In the genomic region with DNA sequence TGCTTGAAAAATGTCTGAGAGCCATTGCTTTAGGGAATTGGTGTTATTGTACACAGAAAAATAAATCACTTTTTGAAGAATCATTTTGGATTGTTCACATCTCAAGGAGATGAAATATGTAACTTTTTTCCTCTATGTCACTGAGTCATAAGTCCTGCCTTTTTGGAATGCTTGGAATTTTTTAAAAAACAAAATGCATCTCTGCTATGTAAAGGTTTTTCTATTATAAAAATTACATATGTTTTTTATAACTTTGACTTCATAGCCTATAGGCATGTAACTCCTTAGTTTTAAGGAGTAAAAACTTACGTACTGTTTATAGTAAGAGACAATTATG, we compare ENCODE assay signal across 23 cellular contexts. TPM values are rescaled to one million over a fixed set of nuclear protein-coding genes. Genes with fewer than 3 reads are reported as not detected.
A peak's percentile ranks its signal among the peaks of the same experiment; 100 is the strongest.
DNase-seq lines count a peak whose midpoint lies in the region; ATAC-seq, FAIRE-seq and TF ChIP-seq lines count a peak whose summit lies in the region.
"Had no signal": no experiment of that assay in that cellular context is flagged by ENCODE, and none has a peak within 500 bp of the region (broad histone marks: within the 10 kb centered on the region; RNA-seq: fewer than 3 reads in every experiment).

No MANE protein-coding gene starts in this region.

- H3K27me3 Mint-ChIP-seq in H9 (ENCODE audit: low read depth): no peaks in the 10 kb centered on the region
- no peaks in the 10 kb centered on the region for H3K27me3 Mint-ChIP-seq in endodermal cell (ENCODE audit: insufficient read depth)
- no peaks in the 10 kb centered on the region for H3K27me3 Mint-ChIP-seq in CD4-positive, alpha-beta memory T cell
- H3K27me3 Mint-ChIP-seq: stimulated activated naive CD8-positive, alpha-beta T cell treated with anti-CD3 and anti-CD28 coated beads, Interleukin-15, Interleukin-2, amounts not matched to agents 100 ng/mL and 50 ng/mL, for 24 hours had no signal

- H3K4me1 Mint-ChIP-seq in H9 (peaks cover 25 to 30% of the 10 kb centered on the region in 2 experiments), endodermal cell (peaks cover 22% of the 10 kb centered on the region)
- H3K4me1 Mint-ChIP-seq in CD4-positive, alpha-beta memory T cell: peaks cover 6 to 8% (median 7%) of the 10 kb centered on the region in 4 donors

- H3K4me2 ChIP-seq in H9 (ENCODE audit: insufficient read depth, insufficient read length, low read length): no peak overlapping the region

- no peak overlapping the region for H4K8ac ChIP-seq in H9 (replicated peaks; ENCODE audit: insufficient read length, low read depth, low read length)

- H3K36me3 Mint-ChIP-seq in H9 (ENCODE audit: insufficient read depth in 1 of 3, low read depth in 3 of 3): no peaks in the 10 kb centered on the region; a peak in 2 of 7 replicates
- H3K36me3 Mint-ChIP-seq in endodermal cell (ENCODE audit: low read depth): no peaks in the 10 kb centered on the region
- peaks cover 10 to 22% of the 10 kb centered on the region in 2 donors for H3K36me3 Mint-ChIP-seq in CD4-positive, alpha-beta memory T cell
- H3K36me3 Mint-ChIP-seq: natural killer cell had no signal

- no peaks in the 10 kb centered on the region for H4K20me1 ChIP-seq in H9 (ENCODE audit: control insufficient read depth, insufficient read depth, insufficient read length)

- H3K9ac ChIP-seq in H9 (ENCODE audit: extremely low read depth, insufficient read length, low read length) (no peak overlapping the region), endodermal cell (ENCODE audit: extremely low read depth, low read length, poor library complexity, severe bottlenecking) (no peak overlapping the region)

- no peak overlapping the region for H3K18ac ChIP-seq in H9 (ENCODE audit: insufficient read length, low read depth, low read length)

- CTCF ChIA-PET in RWPE1 (lab: Yijun Ruan, JAX): interaction anchor here (0.6 kb wide), 1 partner anchor 106 kb away, joined by 3 read pairs; no protein-coding TSS in a partner anchor
- CTCF ChIA-PET in CD4-positive, alpha-beta memory T cell (lab: Charles Lee; ENCODE audit: partially characterized antibody): no interaction called here

- no peak for TF ChIP-seq CTCF in H9 (conservative IDR thresholded peaks at IDR 0.05)
- no peak for TF ChIP-seq CTCF in RWPE1 (conservative IDR thresholded peaks at IDR 0.05; ENCODE audit: low read depth)
- TF ChIP-seq CTCF in endodermal cell (conservative IDR thresholded peaks at IDR 0.05): no peak
- TF ChIP-seq CTCF in psoas muscle (IDR thresholded peaks at IDR 0.05): no peak

- H3K79me2 ChIP-seq in H9 (ENCODE audit: insufficient read depth, low read length): no peaks in the 10 kb centered on the region

- H3K36me3 ChIP-seq in endodermal cell (ENCODE audit: control insufficient read depth, insufficient read depth, low read length) (no peaks in the 10 kb centered on the region), psoas muscle (ENCODE audit: insufficient read depth in 1 of 2, low read depth in 1 of 2) (peaks cover 0 to 30% of the 10 kb centered on the region in 2 donors)
- no peaks in the 10 kb centered on the region for H3K36me3 ChIP-seq in CD4-positive, alpha-beta memory T cell (ENCODE audit: insufficient read depth, low read length)
- H3K36me3 ChIP-seq: transverse colon had no signal

- no peak overlapping the region for H2BK5ac ChIP-seq in H9 (ENCODE audit: insufficient read length, low read length)

- no peak overlapping the region for H2AFZ ChIP-seq in H9 (ENCODE audit: low read length)

- H4K91ac ChIP-seq in H9 (ENCODE audit: insufficient read length, low read depth, low read length): no peak overlapping the region

- H3K56ac ChIP-seq in H9 (ENCODE audit: insufficient read length, low read depth, low read length): no peak overlapping the region

- no peak for FAIRE-seq in HTR-8/SVneo (lab: Jason Lieb, UNC)
- FAIRE-seq: endometrium, H54 had no signal

- no peak overlapping the region for H3T11ph ChIP-seq in H9 (ENCODE audit: low read length)

- no peaks in the 10 kb centered on the region for H3K23me2 ChIP-seq in H9 (ENCODE audit: insufficient read length, low read depth, low read length, poor library complexity, severe bottlenecking)

- H3K4me1 ChIP-seq in H9 (ENCODE audit: insufficient read depth, low read length) (peaks cover 4% of the 10 kb centered on the region; the same call in 1 of the 2 replicates), endodermal cell (ENCODE audit: control insufficient read depth, insufficient read depth, low read length) (no peaks in the 10 kb centered on the region), psoas muscle (peaks cover 83% of the 10 kb centered on the region)
- no peaks in the 10 kb centered on the region for H3K4me1 ChIP-seq in CD4-positive, alpha-beta memory T cell (ENCODE audit: insufficient read depth, low read length)
- H3K4me1 ChIP-seq: transverse colon had no signal

- POLR2A ChIA-PET in RWPE1 (lab: Yijun Ruan, JAX; ENCODE audit: low non-redundant PET): no interaction called here
- POLR2A ChIA-PET in CD4-positive, alpha-beta memory T cell (lab: Charles Lee; ENCODE audit: partially characterized antibody): no interaction called here

- H3K23ac ChIP-seq in H9 (ENCODE audit: insufficient read length, low read depth, low read length): no peak overlapping the region

- H3K27ac Mint-ChIP-seq in H9 (peak overlapping the region; percentile 86 to 98 (median 97); a peak in 5 of 7 replicates), endodermal cell (peak overlapping the region; percentile 90)
- no peak overlapping the region for H3K27ac Mint-ChIP-seq in CD4-positive, alpha-beta memory T cell
- H3K27ac Mint-ChIP-seq: natural killer cell; stimulated activated naive CD8-positive, alpha-beta T cell treated with anti-CD3 and anti-CD28 coated beads, Interleukin-15, Interleukin-2, amounts not matched to agents 100 ng/mL and 50 ng/mL, for 24 hours had no signal

- H3K9me3 Mint-ChIP-seq in H9 (no peaks in the 10 kb centered on the region), endodermal cell (no peaks in the 10 kb centered on the region)
- no peaks in the 10 kb centered on the region for H3K9me3 Mint-ChIP-seq in CD4-positive, alpha-beta memory T cell
- H3K9me3 Mint-ChIP-seq: IgD-negative memory B cell; natural killer cell; stimulated activated naive CD8-positive, alpha-beta T cell treated with anti-CD3 and anti-CD28 coated beads, Interleukin-15, Interleukin-2, amounts not matched to agents 100 ng/mL and 50 ng/mL, for 24 hours had no signal

- H3K27ac ChIP-seq in H9 (ENCODE audit: insufficient read length, low read depth, low read length) (no peak overlapping the region), RWPE1 (peak overlapping the region; percentile 55; the same call in 1 of the 2 replicates), endodermal cell (ENCODE audit: low read depth, low read length) (no peak overlapping the region), psoas muscle (peak overlapping the region; percentile 58)
- no peak overlapping the region for H3K27ac ChIP-seq in CD4-positive, alpha-beta memory T cell (ENCODE audit: low read depth, low read length)
- H3K27ac ChIP-seq: transverse colon had no signal

- H3K79me1 ChIP-seq in H9 (ENCODE audit: insufficient read depth, low read depth, low read length, poor library complexity, severe bottlenecking): no peaks in the 10 kb centered on the region

- no peak for DNase-seq in H9
- DNase-seq in RWPE1 (ENCODE audit: low spot score): no peak
- no peak for DNase-seq in endodermal cell
- DNase-seq in psoas muscle: no peak
- no peak for DNase-seq in CD4-positive, alpha-beta memory T cell
- no peak for DNase-seq in HTR-8/SVneo (ENCODE audit: insufficient read length, low spot score)
- DNase-seq in ecto neural progenitor cell (ENCODE audit: low spot score): no peak
- DNase-seq in NOMO-1 treated with DMSO at 0.1 percent for 48 hours (lab: John Stamatoyannopoulos, UW; ENCODE audit: unreplicated experiment): no peak
- DNase-seq: activated CD4-positive, alpha-beta T cell treated with anti-CD3 and anti-CD28 coated beads, Interleukin-2, amount 50 U/mL, for 48 hours; activated naive CD4-positive, alpha-beta T cell; anterior cingulate cortex; cerebellar nuclear complex; hypothalamus; natural killer cell; NCI-H1930; NCI-H446 treated with DMSO at 0.1 percent for 48 hours; posterior cingulate gyrus; transverse colon had no signal

- H2BK20ac ChIP-seq in H9 (ENCODE audit: low read depth, low read length, poor library complexity, severe bottlenecking): no peak overlapping the region

- H4K5ac ChIP-seq in H9 (ENCODE audit: insufficient read length, low read depth, low read length): no peak overlapping the region

- H2AK5ac ChIP-seq in H9 (ENCODE audit: insufficient read length, low read length): no peak overlapping the region

- no peak overlapping the region for H3K14ac ChIP-seq in H9 (ENCODE audit: insufficient read depth, low read length)

- H2BK15ac ChIP-seq in H9 (ENCODE audit: low read depth, low read length): no peak overlapping the region

- no peak for ATAC-seq in psoas muscle
- ATAC-seq: natural killer cell had no signal

- H3K4me3 Mint-ChIP-seq in H9: peak overlapping the region; percentile 30 to 71; a peak in 2 of 5 replicates
- H3K4me3 Mint-ChIP-seq in endodermal cell: peak overlapping the region; percentile 29
- no peak overlapping the region for H3K4me3 Mint-ChIP-seq in CD4-positive, alpha-beta memory T cell
- H3K4me3 Mint-ChIP-seq: IgD-negative memory B cell; natural killer cell; stimulated activated naive CD8-positive, alpha-beta T cell treated with anti-CD3 and anti-CD28 coated beads, Interleukin-15, Interleukin-2, amounts not matched to agents 100 ng/mL and 50 ng/mL, for 24 hours had no signal

- no CpG with 5 or more reads among the region's 1 CpG for WGBS in H9 (ENCODE audit: extremely low coverage, insufficient read length, low lambda C conversion rate)
- WGBS in endodermal cell (ENCODE audit: insufficient coverage in 1 of 2, insufficient read length in 1 of 2), 2 experiments: 100% methylated on average over 1 of the region's 1 CpG; no CpG with 5 or more reads in 1 of the 2 experiments
- 79 to 93% (median 91%) methylated on average over 1 of the region's 1 CpG for WGBS in psoas muscle, 3 donors

- H2BK12ac ChIP-seq in H9 (ENCODE audit: insufficient read length, low read depth, low read length): no peak overlapping the region

- intact Hi-C loops in psoas muscle (cut with DNase I): no loop called here
- intact Hi-C loops in CD4-positive, alpha-beta memory T cell (cut with micrococcal nuclease): no loop called here

- no peak overlapping the region for H3K4ac ChIP-seq in H9 (ENCODE audit: low read depth, low read length)

- H3K9me3 ChIP-seq in H9 (ENCODE audit: control insufficient read depth, low read depth, low read length) (no peaks in the 10 kb centered on the region), endodermal cell (ENCODE audit: control insufficient read depth, low read length) (no peaks in the 10 kb centered on the region), psoas muscle (no peaks in the 10 kb centered on the region)
- no peaks in the 10 kb centered on the region for H3K9me3 ChIP-seq in CD4-positive, alpha-beta memory T cell (ENCODE audit: control insufficient read depth in 1 of 2, low read length in 2 of 2)
- H3K9me3 ChIP-seq: transverse colon had no signal

- H3K27me3 ChIP-seq in H9 (ENCODE audit: insufficient read depth, low read length): no peaks in the 10 kb centered on the region
- no peaks in the 10 kb centered on the region for H3K27me3 ChIP-seq in endodermal cell (ENCODE audit: control insufficient read depth, insufficient read depth, low read length, poor library complexity, severe bottlenecking)
- no peaks in the 10 kb centered on the region for H3K27me3 ChIP-seq in psoas muscle (ENCODE audit: insufficient read depth in 3 of 3, low read length in 2 of 3)
- no peaks in the 10 kb centered on the region for H3K27me3 ChIP-seq in CD4-positive, alpha-beta memory T cell (ENCODE audit: insufficient read depth, low read length)
- H3K27me3 ChIP-seq: transverse colon had no signal

- H3K4me3 ChIP-seq in endodermal cell (ENCODE audit: low read length) (no peak overlapping the region), psoas muscle (no peak overlapping the region)
- H3K4me3 ChIP-seq in CD4-positive, alpha-beta memory T cell (ENCODE audit: low read length in 2 of 2): no peak overlapping the region
- H3K4me3 ChIP-seq: skin epidermis, transverse colon had no signal

- H2BK120ac ChIP-seq in H9 (ENCODE audit: low read depth, low read length, poor library complexity, severe bottlenecking): no peak overlapping the region

RNA-seq across cellular contexts. Expression of a gene that starts 8.7 kb away (rescaled TPM):
- 2.3 and 2.4 TPM in 2 replicates for total RNA-seq in H9 (2021)
- 1 to 10 TPM; 1.4 to 1.5 TPM for total RNA-seq in endodermal cell
- polyA plus RNA-seq in endodermal cell (2013, experiment 1 of 2): 0.53 TPM
- polyA plus RNA-seq in endodermal cell (2013, experiment 2 of 2): 0.75 TPM
- total RNA-seq in psoas muscle: 10 to 100 TPM; 33.6 to 94.9 (median 65.4) TPM
- polyA plus RNA-seq in psoas muscle: 10 to 100 TPM in 1 of 3 donors, 1 to 10 TPM in 2; 6.0 to 34.5 (median 7.9) TPM
- 1 to 10 TPM; 3.2 to 5.8 TPM for total RNA-seq in CD4-positive, alpha-beta memory T cell
- polyA plus RNA-seq in CD4-positive, alpha-beta memory T cell: 1 to 10 TPM in 1 of 2 donors, under 1 TPM in 1; 0.93 to 3.1 TPM

Comparison
In these comparisons a context has a peak if more than half of its experiments do, and no peak if none do; other contexts are left out.
1. H3K27ac ChIP-seq: peak in RWPE1 (single experiment) and psoas muscle (single experiment); none in H9 (single experiment), endodermal cell (single experiment) and CD4-positive, alpha-beta memory T cell (single experiment).
2. H3K27ac Mint-ChIP-seq: peak in H9 (3 of 3) and endodermal cell (single experiment); none in CD4-positive, alpha-beta memory T cell (0 of 7).
3. H3K4me3 Mint-ChIP-seq: peak in H9 (2 of 2) and endodermal cell (single experiment); none in CD4-positive, alpha-beta memory T cell (0 of 8).
4. RNA of a gene that starts 8.7 kb away (total RNA-seq): 33.6 to 94.9 TPM in psoas muscle; 3.2 to 5.8 TPM in CD4-positive, alpha-beta memory T cell, 2.3 to 2.4 TPM in H9 and 1.4 to 1.5 TPM in endodermal cell; every median in the first group is over 4 times any median in the second.